8 cellular contexts compared by ENCODE assay signal in genomic region chr2:15562354-15563031, GRCh38. TPM values are rescaled to one million over a fixed set of nuclear protein-coding genes. Genes with fewer than 3 reads are reported as not detected.
A peak's percentile ranks its signal among the peaks of the same experiment; 100 is the strongest.
DNase-seq lines count a peak whose midpoint lies in the region; ATAC-seq, FAIRE-seq and TF ChIP-seq lines count a peak whose summit lies in the region.
"Had no signal": no experiment of that assay in that cellular context is flagged by ENCODE, and none has a peak within 500 bp of the region (broad histone marks: within the 10 kb centered on the region; RNA-seq: fewer than 3 reads in every experiment).

No MANE protein-coding gene starts in this region.

- ATAC-seq in T-helper 17 cell, result no peak

- DNase-seq in HFFc6 (no peak), T-helper 17 cell (no peak), esophagus muscularis mucosa (ENCODE audit: extremely low spot score) (no peak), progenitor cell of endocrine pancreas (ENCODE audit: low spot score, unreplicated experiment) (no peak), H54 (ENCODE audit: insufficient read length, low spot score) (no peak), NCI-H226 (no peak), DMS114 treated with DMSO at 0.1 percent for 48 hours (lab: John Stamatoyannopoulos, UW; ENCODE audit: unreplicated experiment) (no peak)
- DNase-seq: activated gamma-delta T cell treated with Interleukin-2 at 50 U/mL for 16 hours had no signal

- H3K36me3 ChIP-seq in esophagus muscularis mucosa, result no peaks in the 10 kb centered on the region

- TF ChIP-seq CTCF in HFFc6 (IDR thresholded peaks at IDR 0.05) (no peak), esophagus muscularis mucosa (IDR thresholded peaks at IDR 0.05) (no peak), progenitor cell of endocrine pancreas (IDR thresholded peaks at IDR 0.05; ENCODE audit: unreplicated experiment) (no peak)

- H3K4me1 Mint-ChIP-seq in HFFc6 (ENCODE audit: low read depth) (peaks cover 37% of the 10 kb centered on the region), T-helper 17 cell (peaks cover 32% of the 10 kb centered on the region), progenitor cell of endocrine pancreas (ENCODE audit: low read depth) (peaks cover 35% of the 10 kb centered on the region)

- H3K27ac ChIP-seq in esophagus muscularis mucosa (replicated peaks in 1 of 4), result peak overlapping the region in 3 of 4 donors; percentile 78 to 85 (median 83)

- intact Hi-C loops in esophagus muscularis mucosa (cut with DNase I), result no loop called here

- no peak for FAIRE-seq in H54 (lab: Jason Lieb, UNC)

- H3K27ac Mint-ChIP-seq in HFFc6 (peak overlapping the region; percentile 99), T-helper 17 cell (peak overlapping the region; percentile 94), progenitor cell of endocrine pancreas (peak overlapping the region; percentile 98)

- no peaks in the 10 kb centered on the region for H3K9me3 ChIP-seq in T-helper 17 cell (ENCODE audit: control insufficient read depth, low read length, poor library complexity, severe bottlenecking)
- H3K9me3 ChIP-seq in esophagus muscularis mucosa, result no peaks in the 10 kb centered on the region

- peak overlapping the region in 1 of 4 donors; percentile 90 for H3K4me3 ChIP-seq in esophagus muscularis mucosa

- WGBS in esophagus muscularis mucosa, result 81% methylated on average over 6 of the region's 6 CpGs

- no peaks in the 10 kb centered on the region for H3K9me3 Mint-ChIP-seq in HFFc6
- H3K9me3 Mint-ChIP-seq in progenitor cell of endocrine pancreas (ENCODE audit: low read depth), result no peaks in the 10 kb centered on the region

- H3K27me3 Mint-ChIP-seq in HFFc6 (ENCODE audit: insufficient read depth), result no peaks in the 10 kb centered on the region; the same call in 1 of the 2 replicates
- H3K27me3 Mint-ChIP-seq in T-helper 17 cell, result peaks cover 11% of the 10 kb centered on the region
- H3K27me3 Mint-ChIP-seq in progenitor cell of endocrine pancreas, result no peaks in the 10 kb centered on the region

- TF ChIP-seq EP300 in esophagus muscularis mucosa (IDR thresholded peaks at IDR 0.05), result no peak

- no peak for TF ChIP-seq POLR2A in esophagus muscularis mucosa (IDR thresholded peaks at IDR 0.05; ENCODE audit: low read depth)
- no peak for TF ChIP-seq POLR2A in H54 (IDR thresholded peaks at IDR 0.05; ENCODE audit: low read depth, low read length)

- H3K4me1 ChIP-seq in esophagus muscularis mucosa, result peaks cover 17 to 40% (median 30%) of the 10 kb centered on the region in 4 donors

- H3K4me3 Mint-ChIP-seq in HFFc6 (peak overlapping the region; percentile 96; the same call in 1 of the 2 replicates), T-helper 17 cell (peak overlapping the region; percentile 98), progenitor cell of endocrine pancreas (ENCODE audit: low read depth) (peak overlapping the region; percentile 99)

- H3K36me3 Mint-ChIP-seq in HFFc6 (ENCODE audit: low read depth) (no peaks in the 10 kb centered on the region), T-helper 17 cell (ENCODE audit: low read depth) (peaks cover 2% of the 10 kb centered on the region), progenitor cell of endocrine pancreas (ENCODE audit: insufficient read depth) (no peaks in the 10 kb centered on the region)

- no peaks in the 10 kb centered on the region for H3K27me3 ChIP-seq in esophagus muscularis mucosa

RNA-seq across cellular contexts. Expression of gene NBAS, which starts 1.4 kb away (rescaled TPM):
- 10 to 100 TPM; 43.5 to 54.0 (median 52.2) TPM for total RNA-seq in HFFc6 (2021; fragmentation: NEBNext Ultra II Directional; extraction: Animal tissue kit (Norgen Biotek cat#: 25700))
- 10 to 100 TPM; 29.3 to 32.5 TPM for total RNA-seq in T-helper 17 cell
- 10 to 100 TPM; 39.2 to 43.6 (median 42.0) TPM for total RNA-seq in esophagus muscularis mucosa
- total RNA-seq in progenitor cell of endocrine pancreas, result 63.0 and 68.0 TPM in 2 replicates

RNA-seq across cellular contexts. Expression of gene DDX1, which starts 29.2 kb away (rescaled TPM):
- total RNA-seq in HFFc6 (2021; fragmentation: NEBNext Ultra II Directional; extraction: Animal tissue kit (Norgen Biotek cat#: 25700)), result 100 to 1,000 TPM; 111 to 123 (median 113) TPM
- total RNA-seq in T-helper 17 cell (10 to 100 TPM; 27.6 to 35.0 TPM), esophagus muscularis mucosa (10 to 100 TPM; 58.3 to 90.5 (median 60.8) TPM), progenitor cell of endocrine pancreas (114 and 115 TPM in 2 replicates)
